ENCODE assay signal across 12 cellular contexts in the genomic region with DNA sequence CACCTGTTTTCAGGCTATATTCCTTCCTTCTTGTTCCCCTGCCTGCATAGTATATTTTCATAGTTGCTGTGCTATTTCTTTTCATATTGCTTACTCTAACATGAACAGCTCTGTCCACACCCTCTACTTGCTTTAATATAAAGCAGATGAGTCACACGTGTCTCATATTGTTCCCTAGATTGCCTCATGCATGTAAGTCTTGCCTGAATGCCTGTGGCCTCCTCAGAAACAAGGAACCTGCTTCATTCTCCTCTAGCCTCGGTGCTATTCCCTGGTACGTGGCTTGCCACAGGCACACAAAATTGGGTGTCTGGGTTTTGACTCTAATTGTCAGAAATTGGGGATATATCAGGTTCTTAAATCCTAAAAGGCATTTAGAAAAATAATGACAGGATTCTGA. TPM values are rescaled to one million over a fixed set of nuclear protein-coding genes. Genes with fewer than 3 reads are reported as not detected.
A peak's percentile ranks its signal among the peaks of the same experiment; 100 is the strongest.
DNase-seq lines count a peak whose midpoint lies in the region; ATAC-seq and TF ChIP-seq lines count a peak whose summit lies in the region.
"Had no signal": no experiment of that assay in that cellular context is flagged by ENCODE, and none has a peak within 500 bp of the region (broad histone marks: within the 10 kb centered on the region; RNA-seq: fewer than 3 reads in every experiment).

No MANE protein-coding gene starts in this region.

- WGBS in transverse colon (ENCODE audit: low coverage in 1 of 2), 2 donors: 28 to 40% methylated on average over 1 to 3 of the region's 3 CpGs
- no CpG with 5 or more reads among the region's 3 CpGs for WGBS in neuronal stem cell (ENCODE audit: extremely low coverage in 2 of 2, insufficient read length in 2 of 2, insufficient replicate concordance in 1 of 2), 2 donors

- H3K9me3 Mint-ChIP-seq in GM23338: no peaks in the 10 kb centered on the region

- H2BK5ac ChIP-seq in neuronal stem cell (ENCODE audit: low read length): no peak overlapping the region

- no peak overlapping the region for H2BK12ac ChIP-seq in neuronal stem cell (ENCODE audit: low read length)

- TF ChIP-seq CTCF in LNCaP clone FGC (IDR thresholded peaks at IDR 0.05; ENCODE audit: control insufficient read depth, extremely low read depth, insufficient read depth) (no peak), transverse colon (IDR thresholded peaks at IDR 0.05) (no peak), GM23338 (conservative IDR thresholded peaks at IDR 0.05; ENCODE audit: low read depth in 2 of 2) (no peak)

- H2BK15ac ChIP-seq in neuronal stem cell (ENCODE audit: low read length): no peak overlapping the region

- H4K91ac ChIP-seq in neuronal stem cell (ENCODE audit: low read depth, low read length, poor library complexity): no peak overlapping the region

- ATAC-seq in left colon (peak; percentile 96), GM23338 (no peak)
- ATAC-seq: right cardiac atrium had no signal

- H3K27ac Mint-ChIP-seq in GM23338: no peak overlapping the region
- H3K27ac Mint-ChIP-seq: activated naive CD8-positive, alpha-beta T cell had no signal

- peak overlapping the region in 1 of 11 experiments; percentile 13; a peak in 1 of 22 replicates for H3K27ac ChIP-seq in BLaER1 treated with 17β-estradiol and CSF1 and Interleukin-3, amounts not matched to agents 10 nM and 100 nM
- no peak overlapping the region for H3K27ac ChIP-seq in transverse colon
- H3K27ac ChIP-seq in neuronal stem cell (replicated peaks; ENCODE audit: low read length): no peak overlapping the region
- no peak overlapping the region for H3K27ac ChIP-seq in GM23338 (ENCODE audit: low read depth)

- peak overlapping the region; percentile 13 to 63 (median 45); a peak in 17 of 22 replicates for H3K4me2 ChIP-seq in BLaER1 treated with 17β-estradiol and CSF1 and Interleukin-3, amounts not matched to agents 10 nM and 100 nM
- H3K4me2 ChIP-seq in neuronal stem cell (ENCODE audit: insufficient read depth, low read length, poor library complexity, severe bottlenecking) (no peak overlapping the region), GM23338 (no peak overlapping the region)

- no peak overlapping the region for H3K4me3 Mint-ChIP-seq in GM23338
- H3K4me3 Mint-ChIP-seq: activated naive CD8-positive, alpha-beta T cell had no signal

- TF ChIP-seq EP300 in transverse colon (IDR thresholded peaks at IDR 0.05; ENCODE audit: low read depth): no peak

- no peak overlapping the region for H4K8ac ChIP-seq in neuronal stem cell (ENCODE audit: low read depth, low read length)

- peak; percentile 75 for DNase-seq in LNCaP clone FGC (ENCODE audit: low read depth)
- DNase-seq in astrocyte of the hippocampus (ENCODE audit: low read depth, low spot score): peak; percentile 56
- no peak for DNase-seq in left colon
- DNase-seq in transverse colon: no peak
- DNase-seq in globus pallidus (ENCODE audit: low spot score): no peak
- DNase-seq in neuronal stem cell (ENCODE audit: low spot score): no peak
- DNase-seq in GM23338 (ENCODE audit: low spot score): no peak
- DNase-seq: KBM-7, right cardiac atrium had no signal

- H3F3A ChIP-seq in GM23338 (replicated peaks; ENCODE audit: low read depth): no peaks in the 10 kb centered on the region

- no peaks in the 10 kb centered on the region; the same call in 2 of the 3 replicates for H3K36me3 Mint-ChIP-seq in GM23338 (ENCODE audit: low read depth)
- H3K36me3 Mint-ChIP-seq: activated naive CD8-positive, alpha-beta T cell had no signal

- no peak overlapping the region for H3K4ac ChIP-seq in neuronal stem cell (ENCODE audit: low read length)

- H3K79me1 ChIP-seq in neuronal stem cell (ENCODE audit: low read depth, low read length): no peaks in the 10 kb centered on the region

- no peak for TF ChIP-seq POLR2A in transverse colon (IDR thresholded peaks at IDR 0.05)

- H2BK120ac ChIP-seq in neuronal stem cell (ENCODE audit: low read depth, low read length): no peak overlapping the region

- no peak overlapping the region for H3K9ac ChIP-seq in BLaER1 treated with 17β-estradiol and CSF1 and Interleukin-3, amounts not matched to agents 10 nM and 100 nM
- no peak overlapping the region for H3K9ac ChIP-seq in neuronal stem cell (ENCODE audit: low read depth, low read length, poor library complexity)

- in situ Hi-C loops in transverse colon (cut with MboI; ENCODE audit: low pct_ligation_motif_present in 1 of 4, low pct_unique_long_range_greater_than_20kb in 1 of 4, low sequenced_read_pairs in 3 of 4): loop anchor here in 3 of 4 donors (10.0 to 25.0 kb wide), 2 partner anchors 88 to 96 kb away; no protein-coding TSS in a partner anchor

- no peak overlapping the region for H3K4me3 ChIP-seq in BLaER1 treated with 17β-estradiol and CSF1 and Interleukin-3, amounts not matched to agents 10 nM and 100 nM
- H3K4me3 ChIP-seq in LNCaP clone FGC (ENCODE audit: low read depth, low read length) (no peak overlapping the region), transverse colon (no peak overlapping the region), neuronal stem cell (ENCODE audit: low read length in 2 of 2) (no peak overlapping the region), GM23338 (no peak overlapping the region)

- H2AK5ac ChIP-seq in neuronal stem cell (ENCODE audit: low read depth, low read length): no peak overlapping the region

- intact Hi-C loops in left colon (cut with DNase I, micrococcal nuclease): no loop called here
- intact Hi-C loops in transverse colon (cut with DNase I; ENCODE audit: low total_unique reads): no loop called here

- no peaks in the 10 kb centered on the region for H3K9me3 ChIP-seq in BLaER1 treated with 17β-estradiol and CSF1 and Interleukin-3, amounts not matched to agents 10 nM and 100 nM (replicated peaks in 1 of 11)
- H3K9me3 ChIP-seq in transverse colon (no peaks in the 10 kb centered on the region), neuronal stem cell (replicated peaks in 1 of 2; ENCODE audit: control insufficient read depth in 2 of 2, insufficient read depth in 1 of 2, low read depth in 1 of 2, low read length in 2 of 2) (no peaks in the 10 kb centered on the region)

- H3K4me1 Mint-ChIP-seq in GM23338: no peaks in the 10 kb centered on the region; the same call in 2 of the 3 replicates

- no peak overlapping the region for H2AFZ ChIP-seq in neuronal stem cell (ENCODE audit: low read length)
- H2AFZ ChIP-seq in GM23338: no peak overlapping the region

- H3K36me3 ChIP-seq in BLaER1 treated with 17β-estradiol and CSF1 and Interleukin-3, amounts not matched to agents 10 nM and 100 nM: no peaks in the 10 kb centered on the region
- H3K36me3 ChIP-seq in transverse colon: no peaks in the 10 kb centered on the region
- no peaks in the 10 kb centered on the region for H3K36me3 ChIP-seq in neuronal stem cell (replicated peaks in 1 of 2; ENCODE audit: control insufficient read depth in 2 of 2, insufficient read depth in 2 of 2, low read length in 2 of 2)
- H3K36me3 ChIP-seq in GM23338 (ENCODE audit: insufficient read depth): no peaks in the 10 kb centered on the region

- no peak overlapping the region for H3K14ac ChIP-seq in neuronal stem cell (ENCODE audit: low read length)

- H3K27me3 ChIP-seq in BLaER1 treated with 17β-estradiol and CSF1 and Interleukin-3, amounts not matched to agents 10 nM and 100 nM: no peaks in the 10 kb centered on the region
- no peaks in the 10 kb centered on the region for H3K27me3 ChIP-seq in transverse colon
- H3K27me3 ChIP-seq in neuronal stem cell (ENCODE audit: control insufficient read depth in 3 of 3, insufficient read depth in 3 of 3, low read depth in 1 of 3, low read length in 3 of 3): peaks cover 0 to 37% (median 0%) of the 10 kb centered on the region in 3 experiments
- no peaks in the 10 kb centered on the region for H3K27me3 ChIP-seq in GM23338 (ENCODE audit: insufficient read depth)

- no peak overlapping the region for H3K23ac ChIP-seq in neuronal stem cell (ENCODE audit: low read depth, low read length, poor library complexity)

- H3K4me1 ChIP-seq in BLaER1 treated with 17β-estradiol and CSF1 and Interleukin-3, amounts not matched to agents 10 nM and 100 nM: peaks cover 8 to 28% (median 12%) of the 10 kb centered on the region in 10 experiments; a peak in 19 of 20 replicates
- H3K4me1 ChIP-seq in transverse colon (peaks cover 0 to 4% (median 0%) of the 10 kb centered on the region in 4 donors), neuronal stem cell (ENCODE audit: control insufficient read depth in 2 of 2, insufficient read depth in 1 of 2, low read depth in 1 of 2, low read length in 2 of 2) (peaks cover 0 to 4% of the 10 kb centered on the region in 2 donors), GM23338 (ENCODE audit: insufficient read depth) (no peaks in the 10 kb centered on the region)

- H3K79me2 ChIP-seq in GM23338 (replicated peaks; ENCODE audit: insufficient read depth): no peaks in the 10 kb centered on the region

- H3K27me3 Mint-ChIP-seq in GM23338 (ENCODE audit: insufficient read depth, low read depth, poor library complexity): peaks cover 2% of the 10 kb centered on the region

- no peaks in the 10 kb centered on the region for H4K20me1 ChIP-seq in BLaER1 treated with 17β-estradiol and CSF1 and Interleukin-3, amounts not matched to agents 10 nM and 100 nM
- no peaks in the 10 kb centered on the region for H4K20me1 ChIP-seq in GM23338 (replicated peaks; ENCODE audit: insufficient read depth)

- no peaks in the 10 kb centered on the region for H3K9me2 ChIP-seq in GM23338 (ENCODE audit: insufficient read depth)

- no peak overlapping the region for H3K18ac ChIP-seq in neuronal stem cell (ENCODE audit: low read length)

TF ChIP-seq in GM23338, 12 proteins besides CTCF, POLR2A, EP300 and RAD21 (continues in another document):
- TF ChIP-seq CREB1 (CRISPR knock-in tag; IDR thresholded peaks at IDR 0.05; ENCODE audit: low read depth) (no peak), ZNF331 (CRISPR knock-in tag; IDR thresholded peaks at IDR 0.05; ENCODE audit: low read depth) (no peak)
- TF ChIP-seq, protein P1, sequence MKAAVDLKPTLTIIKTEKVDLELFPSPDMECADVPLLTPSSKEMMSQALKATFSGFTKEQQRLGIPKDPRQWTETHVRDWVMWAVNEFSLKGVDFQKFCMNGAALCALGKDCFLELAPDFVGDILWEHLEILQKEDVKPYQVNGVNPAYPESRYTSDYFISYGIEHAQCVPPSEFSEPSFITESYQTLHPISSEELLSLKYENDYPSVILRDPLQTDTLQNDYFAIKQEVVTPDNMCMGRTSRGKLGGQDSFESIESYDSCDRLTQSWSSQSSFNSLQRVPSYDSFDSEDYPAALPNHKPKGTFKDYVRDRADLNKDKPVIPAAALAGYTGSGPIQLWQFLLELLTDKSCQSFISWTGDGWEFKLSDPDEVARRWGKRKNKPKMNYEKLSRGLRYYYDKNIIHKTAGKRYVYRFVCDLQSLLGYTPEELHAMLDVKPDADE (IDR thresholded peaks at IDR 0.05): no peak

RNA-seq across cellular contexts. Expression of a gene that starts 16.5 kb away (rescaled TPM):
- under 1 TPM; 0.18 to 0.42 TPM for total RNA-seq in left colon
- under 1 TPM in 2 of 4 donors, not detected in 2; 0.14 to 0.32 TPM for total RNA-seq in transverse colon
- 0.04 TPM for polyA plus RNA-seq in neuronal stem cell (2013, experiment 1 of 2)
- polyA plus RNA-seq in neuronal stem cell (2013, experiment 2 of 2): 0.03 TPM
- total RNA-seq in GM23338 (2014; rRNA removed; shearing (Covaris generic)): 0.58 and 0.83 TPM in 2 replicates
- 0.17 and 0.19 TPM in 2 replicates for polyA plus RNA-seq in GM23338 (2016; fragmentation: Nextera tagmentation; extraction: Ambion mirVana)
- total RNA-seq: T-helper 1 cell treated with Interleukin-12 subunit alpha and Interleukin-12 subunit beta and Interleukin-4 antibody, amounts not matched to agents 30 ng/mL and 1 ng/mL, for 36 hours had no signal

Comparison
In these comparisons a context has a peak if more than half of its experiments do, and no peak if none do; other contexts are left out.
1. H3K4me2 ChIP-seq: peak in BLaER1 treated with 17β-estradiol and CSF1 and Interleukin-3, amounts not matched to agents 10 nM and 100 nM (11 of 11); none in neuronal stem cell (single experiment) and GM23338 (single experiment).
2. DNase-seq: peak in LNCaP clone FGC (single experiment) and astrocyte of the hippocampus (single experiment); none in left colon (0 of 2), transverse colon (single experiment), globus pallidus (single experiment), neuronal stem cell (single experiment) and GM23338 (single experiment).